In genomic region chr3:64575211-64575844, GRCh38 we compare ENCODE assay signal across 9 cellular contexts.
DNase-seq lines count a peak whose midpoint lies in the region; ATAC-seq and TF ChIP-seq lines count a peak whose summit lies in the region.
"Had no signal": no experiment of that assay in that cellular context is flagged by ENCODE, and none has a peak within 500 bp of the region (broad histone marks: within the 10 kb centered on the region; RNA-seq: fewer than 3 reads in every experiment).

No MANE protein-coding gene starts in this region.

- POLR2A ChIA-PET in CD4-positive, alpha-beta T cell (lab: Charles Lee) = no interaction called here

- no peak overlapping the region for H2BK15ac ChIP-seq in mesendoderm (replicated peaks; ENCODE audit: low read depth)

- no peak overlapping the region for H3K4ac ChIP-seq in mesendoderm (ENCODE audit: low read depth, low read length)

- H3K36me3 ChIP-seq in ascending aorta (peaks cover 0 to 6% of the 10 kb centered on the region in 2 donors), mesendoderm (ENCODE audit: control insufficient read depth, insufficient read depth, low read length) (no peaks in the 10 kb centered on the region)

- H3K9ac ChIP-seq in mesendoderm (ENCODE audit: low read length) = no peak overlapping the region

- peak; percentile 20 for TF ChIP-seq CTCF in CD4-positive, alpha-beta T cell (IDR thresholded peaks at IDR 0.05)
- TF ChIP-seq CTCF in ascending aorta (IDR thresholded peaks at IDR 0.05) (peak in 2 of 3 experiments; percentile 17 to 43), natural killer cell (IDR thresholded peaks at IDR 0.05) (no peak)

- no peaks in the 10 kb centered on the region for H3K4me1 Mint-ChIP-seq in CD4-positive, alpha-beta T cell (ENCODE audit: low read depth)
- H3K4me1 Mint-ChIP-seq in natural killer cell = no peaks in the 10 kb centered on the region

- no peaks in the 10 kb centered on the region for H3K9me3 ChIP-seq in CD4-positive, alpha-beta T cell (ENCODE audit: control insufficient read depth, low read length)
- H3K9me3 ChIP-seq in ascending aorta = no peaks in the 10 kb centered on the region

- H3K27me3 ChIP-seq in CD4-positive, alpha-beta T cell (ENCODE audit: control insufficient read depth, insufficient read depth, low read length) = no peaks in the 10 kb centered on the region
- H3K27me3 ChIP-seq in ascending aorta (no peaks in the 10 kb centered on the region), mesendoderm (ENCODE audit: insufficient read depth, low read length, poor library complexity) (no peaks in the 10 kb centered on the region)

- H3K9me3 Mint-ChIP-seq in CD4-positive, alpha-beta T cell = no peaks in the 10 kb centered on the region
- H3K9me3 Mint-ChIP-seq in natural killer cell = peaks cover 8% of the 10 kb centered on the region in 2 donors

- H3K27me3 Mint-ChIP-seq in CD4-positive, alpha-beta T cell = no peaks in the 10 kb centered on the region
- H3K27me3 Mint-ChIP-seq in natural killer cell (ENCODE audit: low read depth in 2 of 2) = no peaks in the 10 kb centered on the region

- H3K23ac ChIP-seq in mesendoderm (ENCODE audit: low read length) = no peak overlapping the region

- no peaks in the 10 kb centered on the region for H3K36me3 Mint-ChIP-seq in CD4-positive, alpha-beta T cell (ENCODE audit: low read depth)
- H3K36me3 Mint-ChIP-seq in natural killer cell = no peaks in the 10 kb centered on the region

- no peak overlapping the region for H2BK5ac ChIP-seq in mesendoderm (ENCODE audit: low read length)

- WGBS in mesendoderm (ENCODE audit: extremely low coverage, insufficient coverage, low lambda C conversion rate) = no CpG with 5 or more reads among the region's 2 CpGs

- no peak overlapping the region for H2AK5ac ChIP-seq in mesendoderm (ENCODE audit: low read length)

- CTCF ChIA-PET in CD4-positive, alpha-beta T cell (lab: Charles Lee) = no interaction called here

- no peak for ATAC-seq in CD4-positive, alpha-beta T cell (ENCODE audit: poor library complexity)
- ATAC-seq in GM19328 (IDR thresholded peaks at IDR 0.05; ENCODE audit: unreplicated experiment) = peak; percentile 89
- peak; percentile 80 for ATAC-seq in HG03280 (IDR thresholded peaks at IDR 0.05; ENCODE audit: unreplicated experiment)
- ATAC-seq in natural killer cell = no peak

- H3K4me2 ChIP-seq in mesendoderm (ENCODE audit: low read length) = no peak overlapping the region

- H3K4me3 ChIP-seq in ascending aorta (no peak overlapping the region), mesendoderm (ENCODE audit: low read length) (no peak overlapping the region)
- H3K4me3 ChIP-seq: lung had no signal

- H3K79me1 ChIP-seq in mesendoderm (ENCODE audit: low read length) = no peaks in the 10 kb centered on the region

- no peak overlapping the region for H3K4me3 Mint-ChIP-seq in CD4-positive, alpha-beta T cell
- H3K4me3 Mint-ChIP-seq in natural killer cell = no peak overlapping the region

- no peak for DNase-seq in CD4-positive, alpha-beta T cell
- DNase-seq in ascending aorta (ENCODE audit: low spot score in 2 of 2) (no peak), mesendoderm (peak; percentile 59), MV-4-11 (lab: John Stamatoyannopoulos, UW) (no peak), NCI-H2029 treated with DMSO at 0.1 percent for 48 hours (lab: John Stamatoyannopoulos, UW) (no peak), natural killer cell (no peak)

- H3K4me1 ChIP-seq in ascending aorta = no peaks in the 10 kb centered on the region
- H3K4me1 ChIP-seq in mesendoderm (ENCODE audit: control insufficient read depth, low read depth, low read length) = no peaks in the 10 kb centered on the region

- H3K18ac ChIP-seq in mesendoderm (ENCODE audit: low read length) = peak overlapping the region; percentile 94

- no peak overlapping the region for H3K27ac Mint-ChIP-seq in CD4-positive, alpha-beta T cell
- no peak overlapping the region for H3K27ac Mint-ChIP-seq in natural killer cell

- no peak overlapping the region for H2BK120ac ChIP-seq in mesendoderm (ENCODE audit: low read depth, low read length)

- H4K8ac ChIP-seq in mesendoderm (ENCODE audit: low read depth, low read length) = no peak overlapping the region

- no peak overlapping the region for H3K27ac ChIP-seq in CD4-positive, alpha-beta T cell (ENCODE audit: low read depth, low read length)
- no peak overlapping the region for H3K27ac ChIP-seq in ascending aorta
- H3K27ac ChIP-seq in mesendoderm (ENCODE audit: low read depth, low read length) = no peak overlapping the region

- peak overlapping the region; percentile 46 for H3K56ac ChIP-seq in mesendoderm (ENCODE audit: low read length)

- intact Hi-C loops in CD4-positive, alpha-beta T cell (cut with DNase I, micrococcal nuclease) = no loop called here
- intact Hi-C loops in ascending aorta (cut with DNase I) (no loop called here), natural killer cell (cut with micrococcal nuclease) (no loop called here)

- H4K5ac ChIP-seq in mesendoderm (ENCODE audit: low read length) = no peak overlapping the region

- H3K79me2 ChIP-seq in mesendoderm (ENCODE audit: control insufficient read depth, insufficient read depth, low read length) = no peaks in the 10 kb centered on the region

Comparison
In these comparisons a context has a peak if more than half of its experiments do, and no peak if none do; other contexts are left out.
1. ATAC-seq: peak in GM19328 (single experiment) and HG03280 (single experiment); none in CD4-positive, alpha-beta T cell (single experiment) and natural killer cell (0 of 3).